In the genomic region with DNA sequence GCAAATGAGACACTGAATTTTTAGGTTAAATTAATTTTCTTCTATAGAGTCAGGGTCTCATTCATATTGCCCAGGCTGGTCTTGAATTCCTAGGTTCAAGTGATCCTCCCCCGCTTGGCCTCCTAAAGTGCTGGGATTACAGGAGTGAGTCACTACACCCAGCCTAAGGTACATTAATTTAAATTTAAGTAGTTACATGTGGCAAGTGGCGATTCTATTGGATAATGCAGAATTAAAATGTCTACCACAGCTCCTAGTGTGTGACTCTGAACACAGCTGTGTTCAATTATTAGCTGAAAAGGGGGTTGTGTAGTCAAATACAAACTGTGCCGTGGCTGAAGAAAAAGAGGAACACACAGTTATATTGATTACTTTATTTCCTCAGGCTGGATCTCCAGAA, we compare ENCODE assay signal across 13 cellular contexts.
"Had no signal": no experiment of that assay in that cellular context is flagged by ENCODE, and none has a peak within 500 bp of the region (broad histone marks: within the 10 kb centered on the region; RNA-seq: fewer than 3 reads in every experiment).

No MANE protein-coding gene starts in this region.

- H3K4me3 ChIP-seq: cardiac muscle cell, stomach, thoracic aorta had no signal

- ATAC-seq: activated CD8-positive, alpha-beta T cell treated with anti-CD3 and anti-CD28 coated beads for 36 hours; activated naive CD8-positive, alpha-beta T cell treated with anti-CD3 and anti-CD28 coated beads, Interleukin-2, amount 50 U/mL, for 24 hours; activated T-cell treated with anti-CD3 and anti-CD28 coated beads, Interleukin-2, amount 50 U/mL, for 72 hours; esophagus mucosa had no signal

- DNase-seq: activated CD8-positive, alpha-beta memory T cell treated with anti-CD3 and anti-CD28 coated beads, Interleukin-2, amount 50 U/mL, for 4 hours; activated CD8-positive, alpha-beta T cell treated with anti-CD3 and anti-CD28 coated beads for 36 hours; activated gamma-delta T cell treated with Interleukin-2 at 50 U/mL for 16 hours; activated naive CD8-positive, alpha-beta T cell treated with anti-CD3 and anti-CD28 coated beads, Interleukin-2, amount 50 U/mL, for 24 hours; activated T-cell treated with anti-CD3 and anti-CD28 coated beads, Interleukin-2, amount 50 U/mL, for 72 hours; kidney glomerular epithelial cell; retina; small intestine; stomach; T-helper 9 cell had no signal

- H3K4me3 Mint-ChIP-seq: activated CD8-positive, alpha-beta T cell treated with anti-CD3 and anti-CD28 coated beads for 36 hours; activated naive CD8-positive, alpha-beta T cell treated with anti-CD3 and anti-CD28 coated beads, Interleukin-2, amount 50 U/mL, for 24 hours had no signal

- H3K27ac Mint-ChIP-seq: activated CD8-positive, alpha-beta T cell treated with anti-CD3 and anti-CD28 coated beads for 36 hours; activated T-cell treated with anti-CD3 and anti-CD28 coated beads, Interleukin-2, amount 50 U/mL, for 72 hours had no signal

- H3K9me3 Mint-ChIP-seq: activated CD8-positive, alpha-beta T cell treated with anti-CD3 and anti-CD28 coated beads for 36 hours; activated naive CD8-positive, alpha-beta T cell treated with anti-CD3 and anti-CD28 coated beads, Interleukin-2, amount 50 U/mL, for 24 hours; activated T-cell treated with anti-CD3 and anti-CD28 coated beads, Interleukin-2, amount 50 U/mL, for 72 hours had no signal

- H3K27me3 Mint-ChIP-seq: activated CD8-positive, alpha-beta T cell treated with anti-CD3 and anti-CD28 coated beads for 36 hours; activated naive CD8-positive, alpha-beta T cell treated with anti-CD3 and anti-CD28 coated beads, Interleukin-2, amount 50 U/mL, for 24 hours had no signal
